ENCODE assay signal across 11 cellular contexts in genomic region chr2:145710303-145710702, GRCh38.
"Had no signal": no experiment of that assay in that cellular context is flagged by ENCODE, and none has a peak within 500 bp of the region (broad histone marks: within the 10 kb centered on the region; RNA-seq: fewer than 3 reads in every experiment).

No MANE protein-coding gene starts in this region.

- H3K4me3 Mint-ChIP-seq: GM23338, H9, HFFc6 had no signal

- H3K27ac Mint-ChIP-seq: GM23338, H9, HFFc6 had no signal

- ATAC-seq: GM23338, HCT116 had no signal

- DNase-seq: GM23248, GOT3, H7, H9, HCEC 1CT, HFFc6 had no signal

- H3K27ac ChIP-seq: GM23248 had no signal

- FAIRE-seq: H1, H54 had no signal

- H3K4me3 ChIP-seq: GM23248, GM23338, HAP-1 had no signal

- H3K4me1 Mint-ChIP-seq: GM23338, H9 had no signal

- H3K36me3 ChIP-seq: HAP-1 had no signal

- H3K4me1 ChIP-seq: HAP-1 had no signal

- H3K9ac ChIP-seq: GM23248 had no signal

- H3K4me2 ChIP-seq: GM23338 had no signal

- H2AFZ ChIP-seq: GM23248, GM23338 had no signal

- H3K9me3 ChIP-seq: HAP-1 had no signal
